Comparison of ENCODE assay signal across 23 cellular contexts in genomic region chr21:45043541-45044020, GRCh38.
"Had no signal": no experiment of that assay in that cellular context is flagged by ENCODE, and none has a peak within 500 bp of the region (broad histone marks: within the 10 kb centered on the region; RNA-seq: fewer than 3 reads in every experiment).

No MANE protein-coding gene starts in this region.

- H3K27me3 ChIP-seq: SJSA1 had no signal

- H3K27ac ChIP-seq: SJSA1 had no signal

- H3K36me3 ChIP-seq: MG63, SJSA1 had no signal

- ATAC-seq: activated CD4-positive, CD25-positive, alpha-beta regulatory T cell treated with anti-CD3 and anti-CD28 coated beads, Interleukin-2, amount 50 U/mL, for 24 hours; activated CD8-positive, alpha-beta T cell treated with anti-CD3 and anti-CD28 coated beads, Interleukin-2, amount 10 ng/mL, durations not matched to agents 7 days and 5 days; PC-3; SK-N-SH treated with all-trans-retinoic acid at 6 μM for 48 hours had no signal

- H3K4me3 Mint-ChIP-seq: activated CD8-positive, alpha-beta T cell treated with anti-CD3 and anti-CD28 coated beads, Interleukin-2, amount 10 ng/mL, durations not matched to agents 7 days and 5 days; activated naive CD8-positive, alpha-beta T cell; T-helper 2 cell treated with Interferon-gamma antibody and Interleukin-4, amounts not matched to agents 5 μg/mL and 100 μg/mL, for 36 hours had no signal

- H3K27ac Mint-ChIP-seq: activated CD8-positive, alpha-beta T cell treated with anti-CD3 and anti-CD28 coated beads, Interleukin-2, amount 10 ng/mL, durations not matched to agents 7 days and 5 days; activated naive CD8-positive, alpha-beta T cell; T-helper 2 cell treated with Interferon-gamma antibody and Interleukin-4, amounts not matched to agents 5 μg/mL and 100 μg/mL, for 36 hours had no signal

- DNase-seq: activated CD4-positive, alpha-beta T cell treated with anti-CD3 and anti-CD28 coated beads for 4 hours; activated CD8-positive, alpha-beta memory T cell treated with anti-CD3 and anti-CD28 coated beads, Interleukin-2, amount 50 U/mL, for 48 hours; activated CD8-positive, alpha-beta T cell treated with anti-CD3 and anti-CD28 coated beads, Interleukin-2, amount 10 ng/mL, durations not matched to agents 7 days and 5 days; activated naive CD4-positive, alpha-beta T cell treated with Interleukin-2 at 50 U/mL for 16 hours; activated T-cell treated with anti-CD3 and anti-CD28 coated beads, Interleukin-2, amount 50 U/mL, for 1 hour; amygdala; caudate nucleus; MG63; MV-4-11; NCI-H1092 treated with DMSO at 0.1 percent for 48 hours; NCI-H1417 treated with DMSO at 0.1 percent for 48 hours; NCI-H1694; NCI-H2029; NCI-H2107; NCI-H524; PC-3; SHP77; SW 1271 had no signal

- H3K4me3 ChIP-seq: MG63, SJSA1 had no signal
